ENCODE assay signal across 12 cellular contexts in genomic region chrX:7706032-7706431, GRCh38.
DNase-seq lines count a peak whose midpoint lies in the region; ATAC-seq and TF ChIP-seq lines count a peak whose summit lies in the region.
"Had no signal": no experiment of that assay in that cellular context is flagged by ENCODE, and none has a peak within 500 bp of the region (broad histone marks: within the 10 kb centered on the region; RNA-seq: fewer than 3 reads in every experiment).

No MANE protein-coding gene starts in this region.

- H3K36me3 Mint-ChIP-seq in type B pancreatic cell: no peaks in the 10 kb centered on the region

- H3K4me3 ChIP-seq in Panc1 (ENCODE audit: low read depth in 2 of 2, low read length in 2 of 2) (no peak overlapping the region), fibroblast of the aortic adventitia (ENCODE audit: low read depth, low read length) (no peak overlapping the region)
- H3K4me3 ChIP-seq: left lung had no signal

- H3K27ac ChIP-seq in Panc1 (ENCODE audit: low read length): no peak overlapping the region
- H3K27ac ChIP-seq: left lung had no signal

- TF ChIP-seq CTCF in Panc1 (IDR thresholded peaks at IDR 0.05): peak; percentile 14; the same call in 1 of the 2 replicates
- TF ChIP-seq CTCF in fibroblast of the aortic adventitia (IDR thresholded peaks at IDR 0.05; ENCODE audit: insufficient read depth, low read length): peak; percentile 16
- TF ChIP-seq CTCF in type B pancreatic cell (conservative IDR thresholded peaks at IDR 0.05): peak; percentile 67

- no peaks in the 10 kb centered on the region for H3K4me1 ChIP-seq in Panc1 (ENCODE audit: control insufficient read depth, insufficient read depth, low read length)
- H3K4me1 ChIP-seq: left lung had no signal

- DNase-seq in NCI-H2196 (lab: John Stamatoyannopoulos, UW; ENCODE audit: unreplicated experiment): peak; percentile 8
- no peak for DNase-seq in NCI-H2196 treated with DMSO at 0.1 percent for 48 hours (lab: John Stamatoyannopoulos, UW; ENCODE audit: unreplicated experiment)
- no peak for DNase-seq in Panc1 (ENCODE audit: low read depth, low spot score)
- peak; percentile 6 for DNase-seq in fibroblast of the aortic adventitia (ENCODE audit: low read depth)
- DNase-seq in type B pancreatic cell (ENCODE audit: extremely low spot score, unreplicated experiment): no peak
- no peak for DNase-seq in NCI-H446 (lab: John Stamatoyannopoulos, UW)
- DNase-seq: activated CD8-positive, alpha-beta memory T cell treated with anti-CD3 and anti-CD28 coated beads, Interleukin-2, amount 50 U/mL, for 4 hours; Kasumi-1; left lung; NCI-H774 had no signal

- no peaks in the 10 kb centered on the region for H3K27me3 ChIP-seq in Panc1 (ENCODE audit: control insufficient read depth, insufficient read depth, low read length)
- H3K27me3 ChIP-seq: left lung had no signal

- ATAC-seq in Panc1 (no peak), HG03520 (IDR thresholded peaks at IDR 0.05; ENCODE audit: unreplicated experiment) (no peak), HG03039 (IDR thresholded peaks at IDR 0.05; ENCODE audit: unreplicated experiment) (no peak)
- ATAC-seq: left lung had no signal

- no TSS peak for BruUV-seq in Panc1 (replicated peaks; lab: Mats Ljungman, UMichigan)

- POLR2A ChIA-PET in Panc1 (lab: Charles Lee): no interaction called here

- peaks cover 5% of the 10 kb centered on the region for H3K4me1 Mint-ChIP-seq in type B pancreatic cell (ENCODE audit: unreplicated experiment)

- H3K9me3 ChIP-seq in Panc1 (ENCODE audit: control insufficient read depth, insufficient read depth, low read depth, low read length): no peaks in the 10 kb centered on the region
- H3K9me3 ChIP-seq: left lung had no signal

- CTCF ChIA-PET in Panc1 (lab: Charles Lee): no interaction called here

- H3K4me3 Mint-ChIP-seq in type B pancreatic cell: no peak overlapping the region

- in situ Hi-C loops in Panc1 (cut with HindIII; ENCODE audit: low pct_unique_long_range_greater_than_20kb, low sequenced_read_pairs): no loop called here

- no peak overlapping the region for H3K27ac Mint-ChIP-seq in type B pancreatic cell

- intact Hi-C loops in Panc1 (cut with micrococcal nuclease; ENCODE audit: unreplicated experiment): no loop called here

- no peaks in the 10 kb centered on the region for H3K36me3 ChIP-seq in Panc1 (ENCODE audit: control insufficient read depth, insufficient read depth, low read length)
- H3K36me3 ChIP-seq: left lung had no signal

- peaks cover 3% of the 10 kb centered on the region for H3K27me3 Mint-ChIP-seq in type B pancreatic cell

- H3K9me3 Mint-ChIP-seq in type B pancreatic cell: peaks cover 9% of the 10 kb centered on the region

Comparison
In these comparisons a context has a peak if more than half of its experiments do, and no peak if none do; other contexts are left out.
1. DNase-seq: peak in NCI-H2196 (single experiment) and fibroblast of the aortic adventitia (single experiment); none in NCI-H2196 treated with DMSO at 0.1 percent for 48 hours (single experiment), Panc1 (single experiment), type B pancreatic cell (single experiment) and NCI-H446 (0 of 2).
2. CTCF ChIP-seq: peak in every context shown above with its lines; median percentile 67 in type B pancreatic cell; 16 in fibroblast of the aortic adventitia; 14 in Panc1.